Comparison of ENCODE assay signal across 19 cellular contexts in genomic region chr2:129767987-129768386, GRCh38.
DNase-seq lines count a peak whose midpoint lies in the region; ATAC-seq, FAIRE-seq and TF ChIP-seq lines count a peak whose summit lies in the region.
"Had no signal": no experiment of that assay in that cellular context is flagged by ENCODE, and none has a peak within 500 bp of the region (broad histone marks: within the 10 kb centered on the region; RNA-seq: fewer than 3 reads in every experiment).

No MANE protein-coding gene starts in this region.

- no peak for FAIRE-seq in H54 (lab: Jason Lieb, UNC)
- FAIRE-seq: GM18507, RCC 7860 had no signal

- DNase-seq in activated effector memory CD4-positive, alpha-beta T cell treated with anti-CD3 and anti-CD28 coated beads, Interleukin-2, amount 50 U/mL, for 16 hours, result peak; percentile 50
- no peak for DNase-seq in activated effector memory CD4-positive, alpha-beta T cell treated with Interleukin-2 at 50 U/mL for 16 hours
- DNase-seq in NCI-H69 (lab: John Stamatoyannopoulos, UW) (peak; percentile 5), mesenteric fat pad (ENCODE audit: low spot score) (peak; percentile 41), H54 (ENCODE audit: insufficient read length, low spot score) (no peak), germinal center (ENCODE audit: low spot score) (no peak)
- DNase-seq in activated T-cell treated with anti-CD3 and anti-CD28 coated beads, Interleukin-2, amount 50 U/mL, for 72 hours, result no peak
- DNase-seq: CD4-positive, alpha-beta T cell; DMS53; GM23248; HCEC 1CT; KG1; MG63; NCI-H2029; NCI-H2227 treated with DMSO at 0.1 percent for 48 hours; NCI-H510A; SK-N-SH had no signal

- no peaks in the 10 kb centered on the region for H3K36me3 Mint-ChIP-seq in activated T-cell treated with anti-CD3 and anti-CD28 coated beads, Interleukin-2, amount 50 U/mL, for 72 hours (ENCODE audit: insufficient read depth in 2 of 2)

- ATAC-seq in activated T-cell treated with anti-CD3 and anti-CD28 coated beads, Interleukin-2, amount 50 U/mL, for 72 hours (replicated peaks in 1 of 2), result no peak

- no peak for TF ChIP-seq POLR2A in H54 (IDR thresholded peaks at IDR 0.05; ENCODE audit: low read depth, low read length)

- H3K27ac Mint-ChIP-seq in activated T-cell treated with anti-CD3 and anti-CD28 coated beads, Interleukin-2, amount 50 U/mL, for 72 hours, result no peak overlapping the region
- H3K27ac Mint-ChIP-seq: CD4-positive, alpha-beta T cell had no signal

- H3K27me3 Mint-ChIP-seq in activated T-cell treated with anti-CD3 and anti-CD28 coated beads, Interleukin-2, amount 50 U/mL, for 72 hours (ENCODE audit: low read depth), result no peaks in the 10 kb centered on the region
- H3K27me3 Mint-ChIP-seq: CD4-positive, alpha-beta T cell had no signal

- no peaks in the 10 kb centered on the region for H3K9me3 Mint-ChIP-seq in activated T-cell treated with anti-CD3 and anti-CD28 coated beads, Interleukin-2, amount 50 U/mL, for 72 hours
- H3K9me3 Mint-ChIP-seq: CD4-positive, alpha-beta T cell had no signal

- no peak overlapping the region for H3K4me3 Mint-ChIP-seq in activated T-cell treated with anti-CD3 and anti-CD28 coated beads, Interleukin-2, amount 50 U/mL, for 72 hours
- H3K4me3 Mint-ChIP-seq: CD4-positive, alpha-beta T cell had no signal

- H3K4me1 Mint-ChIP-seq in activated T-cell treated with anti-CD3 and anti-CD28 coated beads, Interleukin-2, amount 50 U/mL, for 72 hours (ENCODE audit: low read depth), result no peaks in the 10 kb centered on the region

Comparison
In these comparisons a context has a peak if more than half of its experiments do, and no peak if none do; other contexts are left out.
1. DNase-seq: peak in activated effector memory CD4-positive, alpha-beta T cell treated with anti-CD3 and anti-CD28 coated beads, Interleukin-2, amount 50 U/mL, for 16 hours (single experiment), NCI-H69 (single experiment) and mesenteric fat pad (single experiment); none in activated effector memory CD4-positive, alpha-beta T cell treated with Interleukin-2 at 50 U/mL for 16 hours (single experiment), H54 (single experiment), activated T-cell treated with anti-CD3 and anti-CD28 coated beads, Interleukin-2, amount 50 U/mL, for 72 hours (0 of 2) and germinal center (single experiment).